Comparison of ENCODE assay signal across 23 cellular contexts in genomic region chr1:147853391-147853790, GRCh38. TPM values are rescaled to one million over a fixed set of nuclear protein-coding genes. Genes with fewer than 3 reads are reported as not detected.
DNase-seq lines count a peak whose midpoint lies in the region; ATAC-seq and TF ChIP-seq lines count a peak whose summit lies in the region.
"Had no signal": no experiment of that assay in that cellular context is flagged by ENCODE, and none has a peak within 500 bp of the region (broad histone marks: within the 10 kb centered on the region; RNA-seq: fewer than 3 reads in every experiment).

No MANE protein-coding gene starts in this region.

- no peak overlapping the region for H3K4me3 Mint-ChIP-seq in GM23338
- H3K4me3 Mint-ChIP-seq: activated CD4-positive, alpha-beta memory T cell treated with anti-CD3 and anti-CD28 coated beads, Interleukin-2, amount 10 ng/mL, durations not matched to agents 7 days and 5 days; stimulated activated memory B cell treated with anti-CD40 and anti-IgM and Interleukin-4, amounts not matched to agents 10 μg/mL and 1 μg/mL and 100 μg/mL, for 72 hours had no signal

- no peaks in the 10 kb centered on the region for H3K27me3 ChIP-seq in GM23338 (ENCODE audit: insufficient read depth)
- no peaks in the 10 kb centered on the region for H3K27me3 ChIP-seq in brain microvascular endothelial cell (replicated peaks)
- no peaks in the 10 kb centered on the region for H3K27me3 ChIP-seq in gastrocnemius medialis
- H3K27me3 ChIP-seq: colonic mucosa had no signal

- no peaks in the 10 kb centered on the region for H3K79me2 ChIP-seq in GM23338 (replicated peaks; ENCODE audit: insufficient read depth)

- H3K9me3 Mint-ChIP-seq in GM23338, result peaks cover 7% of the 10 kb centered on the region; the same call in 2 of the 3 replicates
- H3K9me3 Mint-ChIP-seq: activated CD4-positive, alpha-beta memory T cell treated with anti-CD3 and anti-CD28 coated beads, Interleukin-2, amount 10 ng/mL, durations not matched to agents 7 days and 5 days; activated T-helper 2 cell treated with anti-CD3 and anti-CD28 coated beads, Interferon-gamma antibody, Interleukin-2, Interleukin-4, amounts not matched to agents 10 μg/mL and 5 μg/mL and 100 μg/mL, durations not matched to agents 14 hours and 24 hours and 36 hours; stimulated activated memory B cell treated with anti-CD40 and anti-IgM and Interleukin-4, amounts not matched to agents 10 μg/mL and 1 μg/mL and 100 μg/mL, for 72 hours had no signal

- in situ Hi-C loops in brain microvascular endothelial cell (cut with HindIII; ENCODE audit: low pct_ligation_motif_present, low sequenced_read_pairs), result no loop called here
- in situ Hi-C loops in gastrocnemius medialis (cut with MboI; ENCODE audit: low sequenced_read_pairs in 4 of 4), result no loop called here

- H3K4me2 ChIP-seq in GM23338, result no peak overlapping the region
- H3K4me2 ChIP-seq: SK-N-SH had no signal

- DNase-seq in GM23338 (ENCODE audit: low spot score) (peak; percentile 38), brain microvascular endothelial cell (peak; percentile 12), islet precursor cell (peak; percentile 75), stromal cell of bone marrow (ENCODE audit: low read depth) (peak; percentile 13), midbrain (lab: John Stamatoyannopoulos, UW) (no peak), gastrocnemius medialis (no peak)
- DNase-seq in activated T-cell treated with anti-CD3 and anti-CD28 coated beads, Interleukin-2, amount 50 U/mL, for 1 hour, result no peak
- DNase-seq: activated CD4-positive, alpha-beta memory T cell treated with anti-CD3 and anti-CD28 coated beads, Interleukin-2, amount 10 ng/mL, durations not matched to agents 7 days and 5 days; amniotic stem cell; C1 segment of cervical spinal cord; colonic mucosa; DMS79 treated with DMSO at 0.1 percent for 48 hours; esophagus squamous epithelium; H7; NCI-H1105; nucleus accumbens; SK-N-SH had no signal

- no peaks in the 10 kb centered on the region for H3F3A ChIP-seq in GM23338 (replicated peaks; ENCODE audit: low read depth)

- H3K4me1 ChIP-seq in GM23338 (ENCODE audit: insufficient read depth) (peaks cover 22% of the 10 kb centered on the region), gastrocnemius medialis (no peaks in the 10 kb centered on the region)
- H3K4me1 ChIP-seq: colonic mucosa, esophagus squamous epithelium had no signal

- no peaks in the 10 kb centered on the region for H3K9me2 ChIP-seq in GM23338 (ENCODE audit: insufficient read depth)
- H3K9me2 ChIP-seq: SK-N-SH had no signal

- peak overlapping the region; percentile 40; the same call in 1 of the 2 replicates for H2AFZ ChIP-seq in GM23338

- H3K27ac Mint-ChIP-seq in GM23338, result peak overlapping the region; percentile 41; the same call in 1 of the 2 replicates
- H3K27ac Mint-ChIP-seq: activated CD4-positive, alpha-beta memory T cell treated with anti-CD3 and anti-CD28 coated beads, Interleukin-2, amount 10 ng/mL, durations not matched to agents 7 days and 5 days; activated T-helper 2 cell treated with anti-CD3 and anti-CD28 coated beads, Interferon-gamma antibody, Interleukin-2, Interleukin-4, amounts not matched to agents 10 μg/mL and 5 μg/mL and 100 μg/mL, durations not matched to agents 14 hours and 24 hours and 36 hours; stimulated activated memory B cell treated with anti-CD40 and anti-IgM and Interleukin-4, amounts not matched to agents 10 μg/mL and 1 μg/mL and 100 μg/mL, for 72 hours had no signal

- no peaks in the 10 kb centered on the region for H3K9me3 ChIP-seq in gastrocnemius medialis
- H3K9me3 ChIP-seq: colonic mucosa, esophagus squamous epithelium, SK-N-SH had no signal

- TF ChIP-seq POLR2A in gastrocnemius medialis (IDR thresholded peaks at IDR 0.05), result no peak

- H3K27me3 Mint-ChIP-seq in GM23338 (ENCODE audit: insufficient read depth, low read depth, poor library complexity), result no peaks in the 10 kb centered on the region

- H3K4me3 ChIP-seq in GM23338 (no peak overlapping the region), brain microvascular endothelial cell (ENCODE audit: low read depth, low read length) (no peak overlapping the region), gastrocnemius medialis (no peak overlapping the region)
- H3K4me3 ChIP-seq: colonic mucosa, esophagus squamous epithelium had no signal

- H4K20me1 ChIP-seq in GM23338 (replicated peaks; ENCODE audit: insufficient read depth), result no peaks in the 10 kb centered on the region

- H3K36me3 Mint-ChIP-seq in GM23338 (ENCODE audit: low read depth), result no peaks in the 10 kb centered on the region
- H3K36me3 Mint-ChIP-seq: stimulated activated memory B cell treated with anti-CD40 and anti-IgM and Interleukin-4, amounts not matched to agents 10 μg/mL and 1 μg/mL and 100 μg/mL, for 72 hours had no signal

- H3K27ac ChIP-seq in GM23338 (ENCODE audit: low read depth), result no peak overlapping the region
- no peak overlapping the region for H3K27ac ChIP-seq in brain microvascular endothelial cell
- no peak overlapping the region for H3K27ac ChIP-seq in gastrocnemius medialis
- H3K27ac ChIP-seq: colonic mucosa, esophagus squamous epithelium had no signal

- TF ChIP-seq CTCF in GM23338 (conservative IDR thresholded peaks at IDR 0.05; ENCODE audit: low read depth in 2 of 2), result no peak
- no peak for TF ChIP-seq CTCF in brain microvascular endothelial cell (IDR thresholded peaks at IDR 0.05; ENCODE audit: low read depth, low read length, missing control alignments)
- TF ChIP-seq CTCF in gastrocnemius medialis (IDR thresholded peaks at IDR 0.05 in 4 of 5, conservative IDR thresholded peaks at IDR 0.05 in 1 of 5), result no peak

- peaks cover 16% of the 10 kb centered on the region for H3K4me1 Mint-ChIP-seq in GM23338
- H3K4me1 Mint-ChIP-seq: stimulated activated memory B cell treated with anti-CD40 and anti-IgM and Interleukin-4, amounts not matched to agents 10 μg/mL and 1 μg/mL and 100 μg/mL, for 72 hours had no signal

- no peak; the same call in 2 of the 3 replicates for ATAC-seq in GM23338
- ATAC-seq in gastrocnemius medialis, result no peak
- ATAC-seq in GM21528 (IDR thresholded peaks at IDR 0.05; ENCODE audit: low FRiP score, unreplicated experiment), result no peak
- ATAC-seq: stimulated activated memory B cell treated with anti-CD40 and anti-IgM and Interleukin-4, amounts not matched to agents 10 μg/mL and 1 μg/mL and 100 μg/mL, for 72 hours had no signal

- H3K36me3 ChIP-seq in GM23338 (ENCODE audit: insufficient read depth) (no peaks in the 10 kb centered on the region), brain microvascular endothelial cell (replicated peaks) (no peaks in the 10 kb centered on the region), gastrocnemius medialis (no peaks in the 10 kb centered on the region)
- H3K36me3 ChIP-seq: colonic mucosa, esophagus squamous epithelium had no signal

- intact Hi-C loops in gastrocnemius medialis (cut with DNase I; ENCODE audit: low total_unique reads), result no loop called here

TF ChIP-seq in GM23338, 12 proteins besides CTCF, POLR2A, EP300 and RAD21:
- TF ChIP-seq CREB1 (CRISPR knock-in tag; IDR thresholded peaks at IDR 0.05; ENCODE audit: low read depth) (no peak), EZH2phosphoT487 (IDR thresholded peaks at IDR 0.05; ENCODE audit: unreplicated experiment) (no peak), STAT1 (IDR thresholded peaks at IDR 0.05; ENCODE audit: unreplicated experiment) (no peak), REST (IDR thresholded peaks at IDR 0.05; ENCODE audit: unreplicated experiment) (no peak), NANOG (IDR thresholded peaks at IDR 0.05; ENCODE audit: borderline replicate concordance) (no peak), JUNB (IDR thresholded peaks at IDR 0.05; ENCODE audit: unreplicated experiment) (no peak), EZH2 (IDR thresholded peaks at IDR 0.05; ENCODE audit: low read depth, unreplicated experiment) (no peak), POLR2AphosphoS5 (IDR thresholded peaks at IDR 0.05; ENCODE audit: low read depth) (no peak), ZNF114 (CRISPR knock-in tag; IDR thresholded peaks at IDR 0.05) (no peak), ETS1 (IDR thresholded peaks at IDR 0.05) (no peak)

RNA-seq across cellular contexts. Expression of gene GJA8, which starts 49.2 kb away (rescaled TPM):
- not detected in 2 replicates for total RNA-seq in GM23338 (2014; rRNA removed; shearing (Covaris generic))
- not detected in 2 replicates for polyA plus RNA-seq in GM23338 (2016; fragmentation: Nextera tagmentation; extraction: Ambion mirVana)
- not detected for total RNA-seq in gastrocnemius medialis
- total RNA-seq: activated CD4-positive, alpha-beta memory T cell treated with anti-CD3 and anti-CD28 coated beads, Interleukin-2, amount 10 ng/mL, durations not matched to agents 7 days and 5 days; activated T-helper 2 cell treated with anti-CD3 and anti-CD28 coated beads, Interferon-gamma antibody, Interleukin-2, Interleukin-4, amounts not matched to agents 10 μg/mL and 5 μg/mL and 100 μg/mL, durations not matched to agents 14 hours and 24 hours and 36 hours; colonic mucosa; esophagus squamous epithelium; H7; lung microvascular endothelial cell; skeletal muscle tissue; urinary bladder had no signal
- polyA plus RNA-seq: SK-N-SH, urinary bladder had no signal

Comparison
In these comparisons a context has a peak if more than half of its experiments do, and no peak if none do; other contexts are left out.
1. DNase-seq: peak in GM23338 (single experiment), brain microvascular endothelial cell (single experiment), islet precursor cell (single experiment) and stromal cell of bone marrow (single experiment); none in midbrain (single experiment), gastrocnemius medialis (0 of 2) and activated T-cell treated with anti-CD3 and anti-CD28 coated beads, Interleukin-2, amount 50 U/mL, for 1 hour (single experiment).